In the genomic region with DNA sequence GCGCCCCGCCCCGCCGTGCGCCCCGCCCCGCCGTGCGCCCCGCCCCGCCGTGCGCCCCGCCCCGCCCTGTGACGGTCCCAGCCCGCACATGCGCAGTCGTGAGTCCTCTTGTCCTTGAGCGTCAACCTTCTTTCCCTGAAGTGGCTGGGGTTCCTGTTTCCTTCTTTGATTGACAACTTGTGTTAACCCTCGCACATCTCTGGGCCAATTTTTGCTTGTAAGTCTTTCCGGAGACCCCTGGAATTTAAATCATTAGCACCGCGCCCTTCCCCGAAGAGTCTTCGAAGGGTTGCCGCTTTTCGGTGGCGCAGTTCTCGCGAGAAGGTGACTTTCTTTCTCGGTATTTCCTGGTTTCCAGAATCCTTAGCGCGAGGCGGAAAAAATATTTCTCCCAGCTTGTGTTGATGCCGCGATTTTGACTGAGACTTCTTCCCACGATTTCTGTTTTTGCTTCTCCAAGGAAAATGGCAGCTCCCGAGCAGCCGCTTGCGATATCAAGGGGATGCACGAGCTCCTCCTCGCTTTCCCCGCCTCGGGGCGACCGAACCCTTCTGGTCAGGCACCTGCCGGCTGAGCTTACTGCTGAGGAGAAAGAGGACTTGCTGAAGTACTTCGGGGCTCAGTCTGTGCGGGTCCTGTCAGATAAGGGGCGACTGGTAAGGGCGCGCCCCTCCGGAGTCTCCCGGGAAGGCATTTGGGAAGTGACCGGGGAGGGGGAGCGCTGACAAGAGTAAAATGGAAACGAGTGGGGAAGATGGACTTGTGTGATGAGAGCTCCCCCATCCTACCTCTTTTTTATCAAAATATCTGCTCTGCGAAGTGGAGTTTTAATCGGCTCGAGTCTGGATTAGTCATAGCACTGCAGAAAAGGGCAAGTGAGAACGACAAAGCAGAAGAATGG, we compare ENCODE assay signal across 1 cellular context.
TF ChIP-seq lines count a peak whose summit lies in the region.

A gene with protein sequence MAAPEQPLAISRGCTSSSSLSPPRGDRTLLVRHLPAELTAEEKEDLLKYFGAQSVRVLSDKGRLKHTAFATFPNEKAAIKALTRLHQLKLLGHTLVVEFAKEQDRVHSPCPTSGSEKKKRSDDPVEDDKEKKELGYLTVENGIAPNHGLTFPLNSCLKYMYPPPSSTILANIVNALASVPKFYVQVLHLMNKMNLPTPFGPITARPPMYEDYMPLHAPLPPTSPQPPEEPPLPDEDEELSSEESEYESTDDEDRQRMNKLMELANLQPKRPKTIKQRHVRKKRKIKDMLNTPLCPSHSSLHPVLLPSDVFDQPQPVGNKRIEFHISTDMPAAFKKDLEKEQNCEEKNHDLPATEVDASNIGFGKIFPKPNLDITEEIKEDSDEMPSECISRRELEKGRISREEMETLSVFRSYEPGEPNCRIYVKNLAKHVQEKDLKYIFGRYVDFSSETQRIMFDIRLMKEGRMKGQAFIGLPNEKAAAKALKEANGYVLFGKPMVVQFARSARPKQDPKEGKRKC (plus strand): TSS at position 93 of the 901 bp plus-strand sequence. CDS start 372 bp downstream, at position 465.

TF ChIP-seq in HepG2, 621 proteins besides CTCF, POLR2A, EP300 and RAD21 (continued from another document and continues in another):
- TF ChIP-seq, protein P1, sequence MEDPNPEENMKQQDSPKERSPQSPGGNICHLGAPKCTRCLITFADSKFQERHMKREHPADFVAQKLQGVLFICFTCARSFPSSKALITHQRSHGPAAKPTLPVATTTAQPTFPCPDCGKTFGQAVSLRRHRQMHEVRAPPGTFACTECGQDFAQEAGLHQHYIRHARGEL (CRISPR knock-in tag; IDR thresholded peaks at IDR 0.05): no peak
- TF ChIP-seq ZFYVE20 (CRISPR knock-in tag; IDR thresholded peaks at IDR 0.05; ENCODE audit: borderline replicate concordance, low read depth) (no peak), SRY (CRISPR knock-in tag; IDR thresholded peaks at IDR 0.05) (no peak), MXD4 (CRISPR knock-in tag; IDR thresholded peaks at IDR 0.05) (no peak), ZNF773 (CRISPR knock-in tag; IDR thresholded peaks at IDR 0.05; ENCODE audit: borderline replicate concordance) (no peak), KAT7 (CRISPR knock-in tag; IDR thresholded peaks at IDR 0.05; ENCODE audit: borderline replicate concordance) (no peak), ZNF572 (CRISPR knock-in tag; IDR thresholded peaks at IDR 0.05) (0 out of 2 replicates have a peak, but pooled peaks have one; percentile 34), MAF1 (CRISPR knock-in tag; IDR thresholded peaks at IDR 0.05; ENCODE audit: borderline replicate concordance) (no peak), ZNF777 (CRISPR knock-in tag; IDR thresholded peaks at IDR 0.05) (no peak), KDM4B (CRISPR knock-in tag; IDR thresholded peaks at IDR 0.05) (no peak), RORA (CRISPR knock-in tag; IDR thresholded peaks at IDR 0.05) (no peak), MAFF (IDR thresholded peaks at IDR 0.05; ENCODE audit: low read depth, low read length) (no peak), ZBTB38 (CRISPR knock-in tag; IDR thresholded peaks at IDR 0.05) (no peak), CENPX (CRISPR knock-in tag; IDR thresholded peaks at IDR 0.05) (no peak), TOPORS (CRISPR knock-in tag; IDR thresholded peaks at IDR 0.05) (no peak), HDAC6 (IDR thresholded peaks at IDR 0.05; ENCODE audit: low read depth, low read length) (no peak), RBAK (CRISPR knock-in tag; IDR thresholded peaks at IDR 0.05) (no peak), FOSL2 (CRISPR knock-in tag; IDR thresholded peaks at IDR 0.05) (peak; percentile 28; the same call in 1 of the 2 replicates), ZNF274 (CRISPR knock-in tag; IDR thresholded peaks at IDR 0.05) (peak; percentile 62; the same call in 1 of the 2 replicates), HCFC1 (IDR thresholded peaks at IDR 0.05; ENCODE audit: low read depth, low read length) (peak; percentile 39; the same call in 1 of the 2 replicates), ELF3 (CRISPR knock-in tag; IDR thresholded peaks at IDR 0.05) (peak; percentile 92), PRMT3 (CRISPR knock-in tag; IDR thresholded peaks at IDR 0.05; ENCODE audit: borderline replicate concordance, low read depth) (no peak), HNRNPK (IDR thresholded peaks at IDR 0.05; ENCODE audit: low read depth, low read length, poor library complexity, severe bottlenecking) (no peak), SRSF4 (IDR thresholded peaks at IDR 0.05; ENCODE audit: low read depth, low read length, poor library complexity, severe bottlenecking) (no peak), PHF5A (CRISPR knock-in tag; IDR thresholded peaks at IDR 0.05; ENCODE audit: low read depth, unreplicated experiment) (no peak), ZNF143 (CRISPR knock-in tag; IDR thresholded peaks at IDR 0.05) (peak; percentile 87), ZNF775 (CRISPR knock-in tag; IDR thresholded peaks at IDR 0.05; ENCODE audit: borderline replicate concordance) (no peak), CBFB (CRISPR knock-in tag; IDR thresholded peaks at IDR 0.05) (no peak), ZNF781 (CRISPR knock-in tag; IDR thresholded peaks at IDR 0.05; ENCODE audit: borderline replicate concordance, not compliant biosample characterization) (no peak), SNAPC2 (CRISPR knock-in tag; IDR thresholded peaks at IDR 0.05) (no peak), ZNF552 (CRISPR knock-in tag; IDR thresholded peaks at IDR 0.05; ENCODE audit: borderline replicate concordance) (no peak), YEATS2 (CRISPR knock-in tag; IDR thresholded peaks at IDR 0.05; ENCODE audit: borderline replicate concordance) (peak; percentile 91), SAFB2 (CRISPR knock-in tag; IDR thresholded peaks at IDR 0.05; ENCODE audit: borderline replicate concordance, low read depth) (no peak), SRSF9 (IDR thresholded peaks at IDR 0.05; ENCODE audit: borderline replicate concordance, insufficient read depth, low read depth, low read length, poor library complexity, severe bottlenecking) (no peak), SOX13 (IDR thresholded peaks at IDR 0.05) (no peak), SOX13 (CRISPR knock-in tag; conservative IDR thresholded peaks at IDR 0.05 in 1 of 2, IDR thresholded peaks at IDR 0.05 in 1 of 2) (no peak), ZNF446 (CRISPR knock-in tag; IDR thresholded peaks at IDR 0.05) (no peak), GATAD2A (CRISPR knock-in tag; IDR thresholded peaks at IDR 0.05) (no peak), ZNF292 (CRISPR knock-in tag; IDR thresholded peaks at IDR 0.05; ENCODE audit: borderline replicate concordance, low read depth) (no peak), ZNF382 (CRISPR knock-in tag; IDR thresholded peaks at IDR 0.05; ENCODE audit: borderline replicate concordance) (no peak), ZFY (CRISPR knock-in tag; IDR thresholded peaks at IDR 0.05) (no peak)
- TF ChIP-seq, protein P2, sequence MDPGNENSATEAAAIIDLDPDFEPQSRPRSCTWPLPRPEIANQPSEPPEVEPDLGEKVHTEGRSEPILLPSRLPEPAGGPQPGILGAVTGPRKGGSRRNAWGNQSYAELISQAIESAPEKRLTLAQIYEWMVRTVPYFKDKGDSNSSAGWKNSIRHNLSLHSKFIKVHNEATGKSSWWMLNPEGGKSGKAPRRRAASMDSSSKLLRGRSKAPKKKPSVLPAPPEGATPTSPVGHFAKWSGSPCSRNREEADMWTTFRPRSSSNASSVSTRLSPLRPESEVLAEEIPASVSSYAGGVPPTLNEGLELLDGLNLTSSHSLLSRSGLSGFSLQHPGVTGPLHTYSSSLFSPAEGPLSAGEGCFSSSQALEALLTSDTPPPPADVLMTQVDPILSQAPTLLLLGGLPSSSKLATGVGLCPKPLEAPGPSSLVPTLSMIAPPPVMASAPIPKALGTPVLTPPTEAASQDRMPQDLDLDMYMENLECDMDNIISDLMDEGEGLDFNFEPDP (CRISPR knock-in tag; conservative IDR thresholded peaks at IDR 0.05): no peak
- TF ChIP-seq, protein P3, sequence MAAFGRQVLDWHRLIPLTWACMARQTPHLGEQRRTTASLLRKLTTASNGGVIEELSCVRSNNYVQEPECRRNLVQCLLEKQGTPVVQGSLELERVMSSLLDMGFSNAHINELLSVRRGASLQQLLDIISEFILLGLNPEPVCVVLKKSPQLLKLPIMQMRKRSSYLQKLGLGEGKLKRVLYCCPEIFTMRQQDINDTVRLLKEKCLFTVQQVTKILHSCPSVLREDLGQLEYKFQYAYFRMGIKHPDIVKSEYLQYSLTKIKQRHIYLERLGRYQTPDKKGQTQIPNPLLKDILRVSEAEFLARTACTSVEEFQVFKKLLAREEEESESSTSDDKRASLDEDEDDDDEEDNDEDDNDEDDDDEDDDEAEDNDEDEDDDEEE (CRISPR knock-in tag; IDR thresholded peaks at IDR 0.05): peak; percentile 61; the same call in 1 of the 2 replicates
- TF ChIP-seq, protein P4, sequence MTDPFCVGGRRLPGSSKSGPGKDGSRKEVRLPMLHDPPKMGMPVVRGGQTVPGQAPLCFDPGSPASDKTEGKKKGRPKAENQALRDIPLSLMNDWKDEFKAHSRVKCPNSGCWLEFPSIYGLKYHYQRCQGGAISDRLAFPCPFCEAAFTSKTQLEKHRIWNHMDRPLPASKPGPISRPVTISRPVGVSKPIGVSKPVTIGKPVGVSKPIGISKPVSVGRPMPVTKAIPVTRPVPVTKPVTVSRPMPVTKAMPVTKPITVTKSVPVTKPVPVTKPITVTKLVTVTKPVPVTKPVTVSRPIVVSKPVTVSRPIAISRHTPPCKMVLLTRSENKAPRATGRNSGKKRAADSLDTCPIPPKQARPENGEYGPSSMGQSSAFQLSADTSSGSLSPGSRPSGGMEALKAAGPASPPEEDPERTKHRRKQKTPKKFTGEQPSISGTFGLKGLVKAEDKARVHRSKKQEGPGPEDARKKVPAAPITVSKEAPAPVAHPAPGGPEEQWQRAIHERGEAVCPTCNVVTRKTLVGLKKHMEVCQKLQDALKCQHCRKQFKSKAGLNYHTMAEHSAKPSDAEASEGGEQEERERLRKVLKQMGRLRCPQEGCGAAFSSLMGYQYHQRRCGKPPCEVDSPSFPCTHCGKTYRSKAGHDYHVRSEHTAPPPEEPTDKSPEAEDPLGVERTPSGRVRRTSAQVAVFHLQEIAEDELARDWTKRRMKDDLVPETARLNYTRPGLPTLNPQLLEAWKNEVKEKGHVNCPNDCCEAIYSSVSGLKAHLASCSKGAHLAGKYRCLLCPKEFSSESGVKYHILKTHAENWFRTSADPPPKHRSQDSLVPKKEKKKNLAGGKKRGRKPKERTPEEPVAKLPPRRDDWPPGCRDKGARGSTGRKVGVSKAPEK (CRISPR knock-in tag; IDR thresholded peaks at IDR 0.05; ENCODE audit: borderline replicate concordance): no peak
- TF ChIP-seq, protein P5, sequence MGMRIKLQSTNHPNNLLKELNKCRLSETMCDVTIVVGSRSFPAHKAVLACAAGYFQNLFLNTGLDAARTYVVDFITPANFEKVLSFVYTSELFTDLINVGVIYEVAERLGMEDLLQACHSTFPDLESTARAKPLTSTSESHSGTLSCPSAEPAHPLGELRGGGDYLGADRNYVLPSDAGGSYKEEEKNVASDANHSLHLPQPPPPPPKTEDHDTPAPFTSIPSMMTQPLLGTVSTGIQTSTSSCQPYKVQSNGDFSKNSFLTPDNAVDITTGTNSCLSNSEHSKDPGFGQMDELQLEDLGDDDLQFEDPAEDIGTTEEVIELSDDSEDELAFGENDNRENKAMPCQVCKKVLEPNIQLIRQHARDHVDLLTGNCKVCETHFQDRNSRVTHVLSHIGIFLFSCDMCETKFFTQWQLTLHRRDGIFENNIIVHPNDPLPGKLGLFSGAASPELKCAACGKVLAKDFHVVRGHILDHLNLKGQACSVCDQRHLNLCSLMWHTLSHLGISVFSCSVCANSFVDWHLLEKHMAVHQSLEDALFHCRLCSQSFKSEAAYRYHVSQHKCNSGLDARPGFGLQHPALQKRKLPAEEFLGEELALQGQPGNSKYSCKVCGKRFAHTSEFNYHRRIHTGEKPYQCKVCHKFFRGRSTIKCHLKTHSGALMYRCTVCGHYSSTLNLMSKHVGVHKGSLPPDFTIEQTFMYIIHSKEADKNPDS (CRISPR knock-in tag; IDR thresholded peaks at IDR 0.05): no peak
- TF ChIP-seq, protein P6, sequence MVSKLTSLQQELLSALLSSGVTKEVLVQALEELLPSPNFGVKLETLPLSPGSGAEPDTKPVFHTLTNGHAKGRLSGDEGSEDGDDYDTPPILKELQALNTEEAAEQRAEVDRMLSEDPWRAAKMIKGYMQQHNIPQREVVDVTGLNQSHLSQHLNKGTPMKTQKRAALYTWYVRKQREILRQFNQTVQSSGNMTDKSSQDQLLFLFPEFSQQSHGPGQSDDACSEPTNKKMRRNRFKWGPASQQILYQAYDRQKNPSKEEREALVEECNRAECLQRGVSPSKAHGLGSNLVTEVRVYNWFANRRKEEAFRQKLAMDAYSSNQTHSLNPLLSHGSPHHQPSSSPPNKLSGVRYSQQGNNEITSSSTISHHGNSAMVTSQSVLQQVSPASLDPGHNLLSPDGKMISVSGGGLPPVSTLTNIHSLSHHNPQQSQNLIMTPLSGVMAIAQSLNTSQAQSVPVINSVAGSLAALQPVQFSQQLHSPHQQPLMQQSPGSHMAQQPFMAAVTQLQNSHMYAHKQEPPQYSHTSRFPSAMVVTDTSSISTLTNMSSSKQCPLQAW (CRISPR knock-in tag; IDR thresholded peaks at IDR 0.05): no peak; the same call in 1 of the 2 replicates
- TF ChIP-seq, protein P7, sequence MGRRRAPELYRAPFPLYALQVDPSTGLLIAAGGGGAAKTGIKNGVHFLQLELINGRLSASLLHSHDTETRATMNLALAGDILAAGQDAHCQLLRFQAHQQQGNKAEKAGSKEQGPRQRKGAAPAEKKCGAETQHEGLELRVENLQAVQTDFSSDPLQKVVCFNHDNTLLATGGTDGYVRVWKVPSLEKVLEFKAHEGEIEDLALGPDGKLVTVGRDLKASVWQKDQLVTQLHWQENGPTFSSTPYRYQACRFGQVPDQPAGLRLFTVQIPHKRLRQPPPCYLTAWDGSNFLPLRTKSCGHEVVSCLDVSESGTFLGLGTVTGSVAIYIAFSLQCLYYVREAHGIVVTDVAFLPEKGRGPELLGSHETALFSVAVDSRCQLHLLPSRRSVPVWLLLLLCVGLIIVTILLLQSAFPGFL (CRISPR knock-in tag; IDR thresholded peaks at IDR 0.05): no peak
- TF ChIP-seq, protein P8, sequence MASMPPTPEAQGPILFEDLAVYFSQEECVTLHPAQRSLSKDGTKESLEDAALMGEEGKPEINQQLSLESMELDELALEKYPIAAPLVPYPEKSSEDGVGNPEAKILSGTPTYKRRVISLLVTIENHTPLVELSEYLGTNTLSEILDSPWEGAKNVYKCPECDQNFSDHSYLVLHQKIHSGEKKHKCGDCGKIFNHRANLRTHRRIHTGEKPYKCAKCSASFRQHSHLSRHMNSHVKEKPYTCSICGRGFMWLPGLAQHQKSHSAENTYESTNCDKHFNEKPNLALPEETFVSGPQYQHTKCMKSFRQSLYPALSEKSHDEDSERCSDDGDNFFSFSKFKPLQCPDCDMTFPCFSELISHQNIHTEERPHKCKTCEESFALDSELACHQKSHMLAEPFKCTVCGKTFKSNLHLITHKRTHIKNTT (CRISPR knock-in tag; IDR thresholded peaks at IDR 0.05): no peak
- TF ChIP-seq, protein P9, sequence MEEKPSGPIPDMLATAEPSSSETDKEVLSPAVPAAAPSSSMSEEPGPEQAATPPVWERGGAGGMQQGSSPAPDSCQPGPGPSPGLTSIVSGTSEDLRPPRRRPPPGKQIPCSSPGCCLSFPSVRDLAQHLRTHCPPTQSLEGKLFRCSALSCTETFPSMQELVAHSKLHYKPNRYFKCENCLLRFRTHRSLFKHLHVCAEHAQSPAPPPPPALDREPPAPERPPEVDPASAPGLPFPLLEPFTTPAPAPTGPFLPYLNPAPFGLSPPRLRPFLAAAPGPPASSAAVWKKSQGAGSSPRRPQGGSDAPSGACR (CRISPR knock-in tag; IDR thresholded peaks at IDR 0.05): no peak
